15 cellular contexts compared by ENCODE assay signal in genomic region chr18:26424428-26425147, GRCh38.
DNase-seq lines count a peak whose midpoint lies in the region; ATAC-seq, FAIRE-seq and TF ChIP-seq lines count a peak whose summit lies in the region.
"Had no signal": no experiment of that assay in that cellular context is flagged by ENCODE, and none has a peak within 500 bp of the region (broad histone marks: within the 10 kb centered on the region; RNA-seq: fewer than 3 reads in every experiment).

No MANE protein-coding gene starts in this region.

- DNase-seq in GM12891 (ENCODE audit: insufficient read length, low spot score) (no peak), mesenchymal stem cell (no peak), activated gamma-delta T cell (lab: John Stamatoyannopoulos, UW) (no peak), kidney (no peak)
- DNase-seq: AML-193, Caco-2, DMS79, Kasumi-1, NCI-H1930, NCI-H524, SHP77 treated with DMSO at 0.1 percent for 48 hours had no signal

- H3K36me3 ChIP-seq in mesenchymal stem cell (ENCODE audit: control insufficient read depth in 1 of 2, insufficient read depth in 2 of 2, low read depth in 1 of 2, low read length in 2 of 2) (no peaks in the 10 kb centered on the region), kidney (ENCODE audit: control insufficient read depth in 1 of 2, insufficient read depth in 2 of 2, low read length in 2 of 2) (no peaks in the 10 kb centered on the region)

- TF ChIP-seq POLR2A in GM12891 (IDR thresholded peaks at IDR 0.05; ENCODE audit: low read depth, low read length), result no peak

- H2BK15ac ChIP-seq in mesenchymal stem cell (ENCODE audit: low read depth, poor library complexity, severe bottlenecking), result no peak overlapping the region

- peak; percentile 58 for FAIRE-seq in GM12891 (lab: Jason Lieb, UNC)
- FAIRE-seq in kidney (lab: Jason Lieb, UNC), result no peak
- FAIRE-seq: G401.6 had no signal

- no peak overlapping the region for H2BK120ac ChIP-seq in mesenchymal stem cell (ENCODE audit: low read depth, low read length)

- 88% methylated on average over 4 of the region's 4 CpGs for WGBS in mesenchymal stem cell

- no peak for TF ChIP-seq CTCF in kidney (IDR thresholded peaks at IDR 0.05; ENCODE audit: borderline replicate concordance, extremely low read depth, insufficient read depth)

- no peak overlapping the region for H3K9ac ChIP-seq in mesenchymal stem cell (ENCODE audit: low read length)
- no peak overlapping the region for H3K9ac ChIP-seq in kidney (ENCODE audit: low read length in 2 of 2)

- peaks cover 4% of the 10 kb centered on the region for H3K4me1 ChIP-seq in mesenchymal stem cell (ENCODE audit: control insufficient read depth, insufficient read depth, low read depth, low read length)
- H3K4me1 ChIP-seq in kidney (ENCODE audit: control insufficient read depth in 1 of 2, insufficient read depth in 1 of 2, low read depth in 1 of 2, low read length in 2 of 2), result peaks cover 3 to 6% of the 10 kb centered on the region in 2 donors
- H3K4me1 ChIP-seq: Caco-2 had no signal

- H3K27ac ChIP-seq in mesenchymal stem cell (ENCODE audit: low read length, poor library complexity, severe bottlenecking) (no peak overlapping the region), kidney (ENCODE audit: low read depth in 2 of 2, low read length in 2 of 2) (no peak overlapping the region)

- H2AFZ ChIP-seq in mesenchymal stem cell (ENCODE audit: low read depth, low read length), result no peak overlapping the region

- H3K79me1 ChIP-seq in mesenchymal stem cell (replicated peaks; ENCODE audit: low read length, poor library complexity, severe bottlenecking), result no peaks in the 10 kb centered on the region

- H2BK12ac ChIP-seq in mesenchymal stem cell (ENCODE audit: low read length in 2 of 2), result no peak overlapping the region

- H3K4me2 ChIP-seq in mesenchymal stem cell (ENCODE audit: low read length, poor library complexity, severe bottlenecking), result no peak overlapping the region

- H3K14ac ChIP-seq in mesenchymal stem cell (ENCODE audit: low read length in 2 of 2), result peak overlapping the region in 1 of 2 experiments; percentile 58

- H3K4me3 ChIP-seq in mesenchymal stem cell (ENCODE audit: insufficient read depth in 1 of 2, low read depth in 1 of 2, low read length in 2 of 2) (no peak overlapping the region), kidney (ENCODE audit: low read length in 2 of 2) (no peak overlapping the region)

- H3K9me3 ChIP-seq in mesenchymal stem cell (ENCODE audit: control insufficient read depth, low read length) (no peaks in the 10 kb centered on the region), kidney (ENCODE audit: control insufficient read depth in 1 of 2, low read length in 2 of 2) (no peaks in the 10 kb centered on the region)
- H3K9me3 ChIP-seq: Caco-2 had no signal

- H3K27me3 ChIP-seq in mesenchymal stem cell (ENCODE audit: control insufficient read depth in 1 of 2, insufficient read depth in 1 of 2, low read length in 2 of 2), result peaks cover 0 to 4% of the 10 kb centered on the region in 2 experiments

- H4K8ac ChIP-seq in mesenchymal stem cell (ENCODE audit: low read length), result no peak overlapping the region

- no peak overlapping the region for H3K4ac ChIP-seq in mesenchymal stem cell (ENCODE audit: low read depth in 1 of 2, low read length in 2 of 2)

- H2BK5ac ChIP-seq in mesenchymal stem cell (ENCODE audit: low read depth, low read length, poor library complexity, severe bottlenecking), result peak overlapping the region; percentile 22

- intact Hi-C loops in kidney (cut with DNase I), result no loop called here

- H3K18ac ChIP-seq in mesenchymal stem cell (ENCODE audit: low read depth in 1 of 2, low read length in 2 of 2), result no peak overlapping the region

- no peak overlapping the region for H3K23ac ChIP-seq in mesenchymal stem cell (ENCODE audit: low read length in 2 of 2)

- H4K91ac ChIP-seq in mesenchymal stem cell (ENCODE audit: low read length), result no peak overlapping the region

- peak; percentile 56 for ATAC-seq in GM18867 (IDR thresholded peaks at IDR 0.05; ENCODE audit: unreplicated experiment)
- peak; percentile 36 for ATAC-seq in HG03342 (IDR thresholded peaks at IDR 0.05; ENCODE audit: unreplicated experiment)
- ATAC-seq in GM18517 (IDR thresholded peaks at IDR 0.05; ENCODE audit: unreplicated experiment), result no peak

- H2AK5ac ChIP-seq in mesenchymal stem cell (ENCODE audit: low read length, severe bottlenecking), result peak overlapping the region; percentile 56

TF ChIP-seq in GM12891, 5 proteins besides CTCF, POLR2A, EP300 and RAD21:
- TF ChIP-seq POLR2AphosphoS5 (IDR thresholded peaks at IDR 0.05; ENCODE audit: low read depth, low read length), result no peak
- TF ChIP-seq TAF1 (IDR thresholded peaks at IDR 0.05; ENCODE audit: low read depth, low read length), result no peak
- TF ChIP-seq SPI1 (IDR thresholded peaks at IDR 0.05; ENCODE audit: low read depth, low read length), result no peak
- TF ChIP-seq PAX5 (IDR thresholded peaks at IDR 0.05; ENCODE audit: insufficient read depth, low read length, severe bottlenecking), result no peak
- no peak for TF ChIP-seq POU2F2 (IDR thresholded peaks at IDR 0.05; ENCODE audit: low read depth, low read length)
TF ChIP-seq in GM12891: peak in this region for 0.
